In genomic region chr20:63941282-63942060, GRCh38 we compare ENCODE assay signal across 6 cellular contexts. TPM values are rescaled to one million over a fixed set of nuclear protein-coding genes. Genes with fewer than 3 reads are reported as not detected.
DNase-seq lines count a peak whose midpoint lies in the region; ATAC-seq and TF ChIP-seq lines count a peak whose summit lies in the region.

No MANE protein-coding gene starts in this region.

- intact Hi-C loops in testis (cut with DNase I; ENCODE audit: low total_unique reads) = no loop called here

- no peak overlapping the region for H3K4me3 ChIP-seq in DND-41 (ENCODE audit: low read depth in 1 of 2, low read length in 2 of 2)
- H3K4me3 ChIP-seq in testis = no peak overlapping the region

- no peak overlapping the region for H2AFZ ChIP-seq in DND-41 (ENCODE audit: low read depth, low read length)

- H3K36me3 ChIP-seq in DND-41 (ENCODE audit: insufficient read depth, low read length) = peaks cover 81% of the 10 kb centered on the region
- H3K36me3 ChIP-seq in testis (ENCODE audit: low read depth, missing control alignments) = no peaks in the 10 kb centered on the region

- WGBS in testis, 2 donors = 48 to 61% methylated on average over 33 to 37 of the region's 37 CpGs

- H3K4me1 ChIP-seq in DND-41 (ENCODE audit: insufficient read depth, low read length) (no peaks in the 10 kb centered on the region), testis (peaks cover 6% of the 10 kb centered on the region)

- H4K20me1 ChIP-seq in DND-41 (ENCODE audit: insufficient read depth, low read length) = peaks cover 79% of the 10 kb centered on the region

- TF ChIP-seq POLR2A in testis (IDR thresholded peaks at IDR 0.05) = no peak

- H3K9me3 ChIP-seq in DND-41 (ENCODE audit: insufficient read depth, low read length, severe bottlenecking) = no peaks in the 10 kb centered on the region
- no peaks in the 10 kb centered on the region for H3K9me3 ChIP-seq in testis

- H3K9ac ChIP-seq in DND-41 (ENCODE audit: low read depth, low read length) = no peak overlapping the region

- 0 out of 3 replicates have a peak, but pooled peaks have one; percentile 10 for ATAC-seq in DND-41 (ENCODE audit: insufficient read depth, low read depth)
- no peak for ATAC-seq in HG03378 (IDR thresholded peaks at IDR 0.05; ENCODE audit: unreplicated experiment)

- TF ChIP-seq CTCF in DND-41 (IDR thresholded peaks at IDR 0.05; ENCODE audit: borderline replicate concordance, extremely low read depth, low read length, poor library complexity, severe bottlenecking) (no peak), testis (IDR thresholded peaks at IDR 0.05) (no peak)

- H3K27ac ChIP-seq in DND-41 (ENCODE audit: low read length) = no peak overlapping the region
- peak overlapping the region; percentile 96 for H3K27ac ChIP-seq in epithelial cell of prostate
- H3K27ac ChIP-seq in testis = peak overlapping the region in 1 of 2 donors; percentile 15

- H3K27me3 ChIP-seq in DND-41 (ENCODE audit: insufficient read depth, low read length, poor library complexity) (no peaks in the 10 kb centered on the region), testis (no peaks in the 10 kb centered on the region)

- DNase-seq in DND-41 = peak; percentile 43
- DNase-seq in T-helper 9 cell = peak; percentile 74
- DNase-seq in epithelial cell of prostate (ENCODE audit: low read depth, low spot score) = no peak
- peak; percentile 45 to 51 for DNase-seq in stimulated activated CD8-positive, alpha-beta memory T cell treated with anti-CD3 and anti-CD28 coated beads, Interleukin-7, amount 100 ng/mL, for 4 hours (ENCODE audit: low read depth in 2 of 2)
- no peak for DNase-seq in testis

- H3K4me2 ChIP-seq in DND-41 (ENCODE audit: insufficient read depth, low read length) = no peak overlapping the region

- H3K79me2 ChIP-seq in DND-41 (ENCODE audit: insufficient read depth, low read length) = peaks cover 45% of the 10 kb centered on the region

RNA-seq across cellular contexts. Expression of gene UCKL1, which starts 14.7 kb away (rescaled TPM):
- 10 to 100 TPM; 72.6 to 78.0 TPM for total RNA-seq in testis
- polyA plus RNA-seq in testis (ENCODE audit: insufficient read depth, low read depth, low replicate concordance) = 35.0 TPM

RNA-seq across cellular contexts. Expression of gene ZNF512B, which starts 28.3 kb away (rescaled TPM):
- total RNA-seq in testis = 10 to 100 TPM; 24.5 to 27.6 TPM
- polyA plus RNA-seq in testis (ENCODE audit: insufficient read depth, low read depth, low replicate concordance) = 16.7 TPM

RNA-seq across cellular contexts. Expression of gene SAMD10, which starts 38.0 kb away (rescaled TPM):
- total RNA-seq in testis = 10 to 100 TPM in 1 of 2 donors, 1 to 10 TPM in 1; 6.2 to 10.7 TPM
- polyA plus RNA-seq in testis (ENCODE audit: insufficient read depth, low read depth, low replicate concordance) = 3.9 TPM

RNA-seq across cellular contexts. Expression of gene PRPF6, which starts 39.5 kb away (rescaled TPM):
- 100 to 1,000 TPM; 107 to 114 TPM for total RNA-seq in testis
- polyA plus RNA-seq in testis (ENCODE audit: insufficient read depth, low read depth, low replicate concordance) = 106 TPM

RNA-seq across cellular contexts. Expression of gene DNAJC5, which starts 46.5 kb away (rescaled TPM):
- 10 to 100 TPM; 58.2 to 64.8 TPM for total RNA-seq in testis
- 35.6 TPM for polyA plus RNA-seq in testis (ENCODE audit: insufficient read depth, low read depth, low replicate concordance)

Comparison
In these comparisons a context has a peak if more than half of its experiments do, and no peak if none do; other contexts are left out.
1. DNase-seq: peak in DND-41 (single experiment), T-helper 9 cell (single experiment) and stimulated activated CD8-positive, alpha-beta memory T cell treated with anti-CD3 and anti-CD28 coated beads, Interleukin-7, amount 100 ng/mL, for 4 hours (2 of 2); none in epithelial cell of prostate (single experiment) and testis (single experiment).